Comparison of ENCODE assay signal across 22 cellular contexts in the genomic region with DNA sequence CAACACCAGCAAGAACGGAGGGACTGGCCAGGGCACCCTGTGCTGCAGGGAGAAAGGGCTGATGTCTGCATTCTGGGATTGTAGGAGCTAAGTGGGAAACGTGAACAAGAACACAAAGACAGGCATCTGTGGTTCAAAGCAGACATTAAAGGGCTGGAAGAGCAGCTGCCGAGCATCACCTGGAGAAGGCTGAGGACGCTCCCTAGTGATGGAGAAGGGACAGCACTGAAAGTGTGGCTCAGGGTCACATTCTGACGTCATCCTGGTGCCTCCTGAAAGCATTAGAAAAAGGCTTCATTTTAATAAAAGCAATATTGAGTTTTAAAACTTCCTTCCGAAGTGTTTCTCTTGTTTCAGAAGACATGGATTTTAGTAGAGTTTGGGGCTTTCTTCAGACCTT.
"Had no signal": no experiment of that assay in that cellular context is flagged by ENCODE, and none has a peak within 500 bp of the region (broad histone marks: within the 10 kb centered on the region; RNA-seq: fewer than 3 reads in every experiment).

No MANE protein-coding gene starts in this region.

- H3K4me1 ChIP-seq: testis had no signal

- H3K27me3 Mint-ChIP-seq: activated naive CD8-positive, alpha-beta T cell treated with anti-CD3 and anti-CD28 coated beads for 36 hours; activated T-helper 17 cell treated with anti-CD3 and anti-CD28 coated beads, Interleukin-2, amount 50 U/mL, for 72 hours; stimulated activated memory B cell treated with anti-CD40 and anti-IgM and Interleukin-4, amounts not matched to agents 10 μg/mL and 1 μg/mL and 100 μg/mL, for 72 hours; type B pancreatic cell had no signal

- H3K27ac ChIP-seq: cardiac muscle cell, esophagus squamous epithelium, hepatocyte, lower lobe of right lung, parathyroid adenoma, testis had no signal

- H2AFZ ChIP-seq: hepatocyte, parathyroid adenoma had no signal

- H3K4me2 ChIP-seq: hepatocyte, smooth muscle cell had no signal

- H3K4me3 Mint-ChIP-seq: activated CD4-positive, alpha-beta memory T cell treated with anti-CD3 and anti-CD28 coated beads, Interleukin-2, amount 10 ng/mL, durations not matched to agents 7 days and 5 days; activated CD8-positive, alpha-beta memory T cell treated with anti-CD3 and anti-CD28 coated beads, Interleukin-2, amount 10 ng/mL, durations not matched to agents 7 days and 5 days; activated naive CD8-positive, alpha-beta T cell treated with anti-CD3 and anti-CD28 coated beads for 36 hours; activated T-helper 17 cell treated with anti-CD3 and anti-CD28 coated beads, Interleukin-2, amount 50 U/mL, for 72 hours; natural killer cell; stimulated activated memory B cell treated with anti-CD40 and anti-IgM and Interleukin-4, amounts not matched to agents 10 μg/mL and 1 μg/mL and 100 μg/mL, for 72 hours; type B pancreatic cell had no signal

- H3K27ac Mint-ChIP-seq: activated CD4-positive, alpha-beta memory T cell treated with anti-CD3 and anti-CD28 coated beads, Interleukin-2, amount 10 ng/mL, durations not matched to agents 7 days and 5 days; activated CD8-positive, alpha-beta memory T cell treated with anti-CD3 and anti-CD28 coated beads, Interleukin-2, amount 10 ng/mL, durations not matched to agents 7 days and 5 days; activated naive CD8-positive, alpha-beta T cell treated with anti-CD3 and anti-CD28 coated beads for 36 hours; activated T-helper 17 cell treated with anti-CD3 and anti-CD28 coated beads, Interleukin-2, amount 50 U/mL, for 72 hours; natural killer cell; stimulated activated memory B cell treated with anti-CD40 and anti-IgM and Interleukin-4, amounts not matched to agents 10 μg/mL and 1 μg/mL and 100 μg/mL, for 72 hours; type B pancreatic cell had no signal

- H3K27me3 ChIP-seq: cardiac muscle cell, esophagus squamous epithelium, hepatocyte, testis had no signal

- H3K36me3 ChIP-seq: cardiac muscle cell had no signal

- H3K9ac ChIP-seq: parathyroid adenoma had no signal

- ATAC-seq: activated CD8-positive, alpha-beta memory T cell treated with anti-CD3 and anti-CD28 coated beads, Interleukin-2, amount 10 ng/mL, durations not matched to agents 7 days and 5 days; activated T-helper 17 cell treated with anti-CD3 and anti-CD28 coated beads, Interleukin-2, amount 50 U/mL, for 72 hours; lower lobe of right lung; natural killer cell; sciatic nerve; stimulated activated memory B cell treated with anti-CD40 and anti-IgM and Interleukin-4, amounts not matched to agents 10 μg/mL and 1 μg/mL and 100 μg/mL, for 72 hours had no signal

- H3K79me2 ChIP-seq: hepatocyte, parathyroid adenoma had no signal

- H3K9me3 Mint-ChIP-seq: activated CD4-positive, alpha-beta memory T cell treated with anti-CD3 and anti-CD28 coated beads, Interleukin-2, amount 10 ng/mL, durations not matched to agents 7 days and 5 days; activated naive CD8-positive, alpha-beta T cell treated with anti-CD3 and anti-CD28 coated beads for 36 hours; activated T-helper 17 cell treated with anti-CD3 and anti-CD28 coated beads, Interleukin-2, amount 50 U/mL, for 72 hours; natural killer cell; stimulated activated memory B cell treated with anti-CD40 and anti-IgM and Interleukin-4, amounts not matched to agents 10 μg/mL and 1 μg/mL and 100 μg/mL, for 72 hours; type B pancreatic cell had no signal

- DNase-seq: activated CD4-positive, alpha-beta memory T cell treated with anti-CD3 and anti-CD28 coated beads, Interleukin-2, amount 10 ng/mL, durations not matched to agents 7 days and 5 days; activated CD4-positive, alpha-beta T cell treated with anti-CD3 and anti-CD28 coated beads for 48 hours; activated CD4-positive, CD25-positive, alpha-beta regulatory T cell; activated CD8-positive, alpha-beta memory T cell treated with anti-CD3 and anti-CD28 coated beads, Interleukin-2, amount 10 ng/mL, durations not matched to agents 7 days and 5 days; activated naive CD4-positive, alpha-beta T cell; activated naive CD8-positive, alpha-beta T cell treated with anti-CD3 and anti-CD28 coated beads for 36 hours; amniotic stem cell; dermis blood vessel endothelial cell; effector memory CD4-positive, alpha-beta T cell; esophagus squamous epithelium; lower lobe of right lung; natural killer cell; stimulated activated CD4-positive, alpha-beta T cell treated with anti-CD3 and anti-CD28 coated beads, Interleukin-4, amount 100 ng/mL, for 4 hours; testis had no signal

- H3K36me3 Mint-ChIP-seq: activated CD8-positive, alpha-beta memory T cell treated with anti-CD3 and anti-CD28 coated beads, Interleukin-2, amount 10 ng/mL, durations not matched to agents 7 days and 5 days; activated naive CD8-positive, alpha-beta T cell treated with anti-CD3 and anti-CD28 coated beads for 36 hours; natural killer cell; stimulated activated memory B cell treated with anti-CD40 and anti-IgM and Interleukin-4, amounts not matched to agents 10 μg/mL and 1 μg/mL and 100 μg/mL, for 72 hours had no signal

- H3K4me3 ChIP-seq: cardiac muscle cell, esophagus squamous epithelium, hepatocyte, lower lobe of right lung, smooth muscle cell, testis had no signal
